In the genomic region with DNA sequence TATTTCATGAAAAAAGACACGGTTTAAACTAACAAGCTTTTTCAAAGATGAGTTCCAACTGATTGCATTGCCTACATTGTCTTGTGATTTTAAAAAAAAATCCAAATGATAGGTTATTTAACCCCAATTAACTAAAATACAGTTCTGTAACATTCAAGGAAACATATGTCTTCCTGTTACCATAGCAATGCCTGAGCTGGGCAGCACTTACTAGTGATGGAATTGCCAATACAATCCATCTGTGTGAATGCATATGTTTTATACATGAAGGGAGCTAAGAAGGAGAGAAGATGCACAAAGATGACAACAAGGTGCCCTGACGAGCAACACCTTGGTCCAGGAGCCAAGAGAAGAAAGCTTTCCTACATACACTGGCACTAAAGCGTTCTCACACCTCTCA, we compare ENCODE assay signal across 5 cellular contexts.
"Had no signal": no experiment of that assay in that cellular context is flagged by ENCODE, and none has a peak within 500 bp of the region (broad histone marks: within the 10 kb centered on the region; RNA-seq: fewer than 3 reads in every experiment).

No MANE protein-coding gene starts in this region.

- H3K4me3 Mint-ChIP-seq: GM23338, H9, IgD-negative memory B cell had no signal

- H3K27ac ChIP-seq: HL-60 had no signal

- H2AFZ ChIP-seq: GM23338 had no signal

- H3K36me3 Mint-ChIP-seq: IgD-negative memory B cell had no signal

- H3K4me1 Mint-ChIP-seq: IgD-negative memory B cell had no signal

- DNase-seq: H9, HCEC 1CT had no signal

- H3K4me3 ChIP-seq: GM23338 had no signal

- H3K9me3 Mint-ChIP-seq: GM23338, H9, IgD-negative memory B cell had no signal

- H3K27ac Mint-ChIP-seq: GM23338, H9, IgD-negative memory B cell had no signal

- H3K4me2 ChIP-seq: GM23338 had no signal
